1 cellular context compared by ENCODE assay signal in genomic region chr1:44290250-44291094, GRCh38.
A peak's percentile ranks its signal among the peaks of the same experiment; 100 is the strongest.
TF ChIP-seq lines count a peak whose summit lies in the region.

No MANE protein-coding gene starts in this region.

TF ChIP-seq in K562, 482 proteins besides CTCF, POLR2A, EP300 and RAD21 (continued from another document and continues in another):
- TF ChIP-seq, protein P1, sequence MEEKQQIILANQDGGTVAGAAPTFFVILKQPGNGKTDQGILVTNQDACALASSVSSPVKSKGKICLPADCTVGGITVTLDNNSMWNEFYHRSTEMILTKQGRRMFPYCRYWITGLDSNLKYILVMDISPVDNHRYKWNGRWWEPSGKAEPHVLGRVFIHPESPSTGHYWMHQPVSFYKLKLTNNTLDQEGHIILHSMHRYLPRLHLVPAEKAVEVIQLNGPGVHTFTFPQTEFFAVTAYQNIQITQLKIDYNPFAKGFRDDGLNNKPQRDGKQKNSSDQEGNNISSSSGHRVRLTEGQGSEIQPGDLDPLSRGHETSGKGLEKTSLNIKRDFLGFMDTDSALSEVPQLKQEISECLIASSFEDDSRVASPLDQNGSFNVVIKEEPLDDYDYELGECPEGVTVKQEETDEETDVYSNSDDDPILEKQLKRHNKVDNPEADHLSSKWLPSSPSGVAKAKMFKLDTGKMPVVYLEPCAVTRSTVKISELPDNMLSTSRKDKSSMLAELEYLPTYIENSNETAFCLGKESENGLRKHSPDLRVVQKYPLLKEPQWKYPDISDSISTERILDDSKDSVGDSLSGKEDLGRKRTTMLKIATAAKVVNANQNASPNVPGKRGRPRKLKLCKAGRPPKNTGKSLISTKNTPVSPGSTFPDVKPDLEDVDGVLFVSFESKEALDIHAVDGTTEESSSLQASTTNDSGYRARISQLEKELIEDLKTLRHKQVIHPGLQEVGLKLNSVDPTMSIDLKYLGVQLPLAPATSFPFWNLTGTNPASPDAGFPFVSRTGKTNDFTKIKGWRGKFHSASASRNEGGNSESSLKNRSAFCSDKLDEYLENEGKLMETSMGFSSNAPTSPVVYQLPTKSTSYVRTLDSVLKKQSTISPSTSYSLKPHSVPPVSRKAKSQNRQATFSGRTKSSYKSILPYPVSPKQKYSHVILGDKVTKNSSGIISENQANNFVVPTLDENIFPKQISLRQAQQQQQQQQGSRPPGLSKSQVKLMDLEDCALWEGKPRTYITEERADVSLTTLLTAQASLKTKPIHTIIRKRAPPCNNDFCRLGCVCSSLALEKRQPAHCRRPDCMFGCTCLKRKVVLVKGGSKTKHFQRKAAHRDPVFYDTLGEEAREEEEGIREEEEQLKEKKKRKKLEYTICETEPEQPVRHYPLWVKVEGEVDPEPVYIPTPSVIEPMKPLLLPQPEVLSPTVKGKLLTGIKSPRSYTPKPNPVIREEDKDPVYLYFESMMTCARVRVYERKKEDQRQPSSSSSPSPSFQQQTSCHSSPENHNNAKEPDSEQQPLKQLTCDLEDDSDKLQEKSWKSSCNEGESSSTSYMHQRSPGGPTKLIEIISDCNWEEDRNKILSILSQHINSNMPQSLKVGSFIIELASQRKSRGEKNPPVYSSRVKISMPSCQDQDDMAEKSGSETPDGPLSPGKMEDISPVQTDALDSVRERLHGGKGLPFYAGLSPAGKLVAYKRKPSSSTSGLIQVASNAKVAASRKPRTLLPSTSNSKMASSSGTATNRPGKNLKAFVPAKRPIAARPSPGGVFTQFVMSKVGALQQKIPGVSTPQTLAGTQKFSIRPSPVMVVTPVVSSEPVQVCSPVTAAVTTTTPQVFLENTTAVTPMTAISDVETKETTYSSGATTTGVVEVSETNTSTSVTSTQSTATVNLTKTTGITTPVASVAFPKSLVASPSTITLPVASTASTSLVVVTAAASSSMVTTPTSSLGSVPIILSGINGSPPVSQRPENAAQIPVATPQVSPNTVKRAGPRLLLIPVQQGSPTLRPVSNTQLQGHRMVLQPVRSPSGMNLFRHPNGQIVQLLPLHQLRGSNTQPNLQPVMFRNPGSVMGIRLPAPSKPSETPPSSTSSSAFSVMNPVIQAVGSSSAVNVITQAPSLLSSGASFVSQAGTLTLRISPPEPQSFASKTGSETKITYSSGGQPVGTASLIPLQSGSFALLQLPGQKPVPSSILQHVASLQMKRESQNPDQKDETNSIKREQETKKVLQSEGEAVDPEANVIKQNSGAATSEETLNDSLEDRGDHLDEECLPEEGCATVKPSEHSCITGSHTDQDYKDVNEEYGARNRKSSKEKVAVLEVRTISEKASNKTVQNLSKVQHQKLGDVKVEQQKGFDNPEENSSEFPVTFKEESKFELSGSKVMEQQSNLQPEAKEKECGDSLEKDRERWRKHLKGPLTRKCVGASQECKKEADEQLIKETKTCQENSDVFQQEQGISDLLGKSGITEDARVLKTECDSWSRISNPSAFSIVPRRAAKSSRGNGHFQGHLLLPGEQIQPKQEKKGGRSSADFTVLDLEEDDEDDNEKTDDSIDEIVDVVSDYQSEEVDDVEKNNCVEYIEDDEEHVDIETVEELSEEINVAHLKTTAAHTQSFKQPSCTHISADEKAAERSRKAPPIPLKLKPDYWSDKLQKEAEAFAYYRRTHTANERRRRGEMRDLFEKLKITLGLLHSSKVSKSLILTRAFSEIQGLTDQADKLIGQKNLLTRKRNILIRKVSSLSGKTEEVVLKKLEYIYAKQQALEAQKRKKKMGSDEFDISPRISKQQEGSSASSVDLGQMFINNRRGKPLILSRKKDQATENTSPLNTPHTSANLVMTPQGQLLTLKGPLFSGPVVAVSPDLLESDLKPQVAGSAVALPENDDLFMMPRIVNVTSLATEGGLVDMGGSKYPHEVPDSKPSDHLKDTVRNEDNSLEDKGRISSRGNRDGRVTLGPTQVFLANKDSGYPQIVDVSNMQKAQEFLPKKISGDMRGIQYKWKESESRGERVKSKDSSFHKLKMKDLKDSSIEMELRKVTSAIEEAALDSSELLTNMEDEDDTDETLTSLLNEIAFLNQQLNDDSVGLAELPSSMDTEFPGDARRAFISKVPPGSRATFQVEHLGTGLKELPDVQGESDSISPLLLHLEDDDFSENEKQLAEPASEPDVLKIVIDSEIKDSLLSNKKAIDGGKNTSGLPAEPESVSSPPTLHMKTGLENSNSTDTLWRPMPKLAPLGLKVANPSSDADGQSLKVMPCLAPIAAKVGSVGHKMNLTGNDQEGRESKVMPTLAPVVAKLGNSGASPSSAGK (IDR thresholded peaks at IDR 0.05), result peak; percentile 95
- TF ChIP-seq SMARCC2 (IDR thresholded peaks at IDR 0.05; ENCODE audit: low read depth) (peak; percentile 93), VEZF1 (CRISPR knock-in tag; IDR thresholded peaks at IDR 0.05) (peak; percentile 72), KAT2B (IDR thresholded peaks at IDR 0.05; ENCODE audit: low read depth, low read length) (no peak), CUX1 (CRISPR knock-in tag; IDR thresholded peaks at IDR 0.05) (no peak; the same call in 1 of the 2 replicates), TCF7 (IDR thresholded peaks at IDR 0.05; ENCODE audit: borderline replicate concordance) (no peak), ZNF609 (CRISPR knock-in tag; IDR thresholded peaks at IDR 0.05; ENCODE audit: borderline replicate concordance) (no peak), ZNF696 (CRISPR knock-in tag; conservative IDR thresholded peaks at IDR 0.05) (no peak), RBM14 (IDR thresholded peaks at IDR 0.05; ENCODE audit: borderline replicate concordance, insufficient read depth, low read depth, low read length) (no peak), SREBF1 (IDR thresholded peaks at IDR 0.05; ENCODE audit: borderline replicate concordance, low read depth, low read length) (no peak), ZNF507 (tag; conservative IDR thresholded peaks at IDR 0.05) (no peak), TRIM24 (IDR thresholded peaks at IDR 0.05) (peak; percentile 94 to 96), SMAD4 (CRISPR knock-in tag; conservative IDR thresholded peaks at IDR 0.05) (peak; percentile 95), WHSC1 (IDR thresholded peaks at IDR 0.05; ENCODE audit: low read length) (no peak), HNRNPK (IDR thresholded peaks at IDR 0.05; ENCODE audit: low read depth, low read length, poor library complexity, severe bottlenecking) (no peak), NR0B1 (IDR thresholded peaks at IDR 0.05; ENCODE audit: partially characterized antibody) (no peak), ELF2 (CRISPR knock-in tag; IDR thresholded peaks at IDR 0.05) (no peak), KAT8 (IDR thresholded peaks at IDR 0.05; ENCODE audit: low read depth) (no peak), HMG20A (CRISPR knock-in tag; conservative IDR thresholded peaks at IDR 0.05) (no peak), KDM5B (IDR thresholded peaks at IDR 0.05; ENCODE audit: insufficient replicate concordance, low read depth, low read length) (no peak), PHTF2 (CRISPR knock-in tag; IDR thresholded peaks at IDR 0.05) (no peak), MYNN (IDR thresholded peaks at IDR 0.05) (0 out of 2 replicates have a peak, but pooled peaks have one; percentile 48), MYNN (CRISPR knock-in tag; IDR thresholded peaks at IDR 0.05) (no peak), NFE2 (IDR thresholded peaks at IDR 0.05; ENCODE audit: low read depth) (no peak; the same call in 1 of the 2 replicates), MAZ (CRISPR knock-in tag; conservative IDR thresholded peaks at IDR 0.05 in 1 of 2, IDR thresholded peaks at IDR 0.05 in 1 of 2) (peak; percentile 69 to 75), FUS (optimal IDR thresholded peaks at IDR 0.05; ENCODE audit: low read depth, low read length) (no peak)
- TF ChIP-seq, protein P2, sequence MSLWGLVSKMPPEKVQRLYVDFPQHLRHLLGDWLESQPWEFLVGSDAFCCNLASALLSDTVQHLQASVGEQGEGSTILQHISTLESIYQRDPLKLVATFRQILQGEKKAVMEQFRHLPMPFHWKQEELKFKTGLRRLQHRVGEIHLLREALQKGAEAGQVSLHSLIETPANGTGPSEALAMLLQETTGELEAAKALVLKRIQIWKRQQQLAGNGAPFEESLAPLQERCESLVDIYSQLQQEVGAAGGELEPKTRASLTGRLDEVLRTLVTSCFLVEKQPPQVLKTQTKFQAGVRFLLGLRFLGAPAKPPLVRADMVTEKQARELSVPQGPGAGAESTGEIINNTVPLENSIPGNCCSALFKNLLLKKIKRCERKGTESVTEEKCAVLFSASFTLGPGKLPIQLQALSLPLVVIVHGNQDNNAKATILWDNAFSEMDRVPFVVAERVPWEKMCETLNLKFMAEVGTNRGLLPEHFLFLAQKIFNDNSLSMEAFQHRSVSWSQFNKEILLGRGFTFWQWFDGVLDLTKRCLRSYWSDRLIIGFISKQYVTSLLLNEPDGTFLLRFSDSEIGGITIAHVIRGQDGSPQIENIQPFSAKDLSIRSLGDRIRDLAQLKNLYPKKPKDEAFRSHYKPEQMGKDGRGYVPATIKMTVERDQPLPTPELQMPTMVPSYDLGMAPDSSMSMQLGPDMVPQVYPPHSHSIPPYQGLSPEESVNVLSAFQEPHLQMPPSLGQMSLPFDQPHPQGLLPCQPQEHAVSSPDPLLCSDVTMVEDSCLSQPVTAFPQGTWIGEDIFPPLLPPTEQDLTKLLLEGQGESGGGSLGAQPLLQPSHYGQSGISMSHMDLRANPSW (CRISPR knock-in tag; IDR thresholded peaks at IDR 0.05), result peak; percentile 36; the same call in 1 of the 2 replicates
